ENCODE assay signal across 27 cellular contexts in the genomic region with DNA sequence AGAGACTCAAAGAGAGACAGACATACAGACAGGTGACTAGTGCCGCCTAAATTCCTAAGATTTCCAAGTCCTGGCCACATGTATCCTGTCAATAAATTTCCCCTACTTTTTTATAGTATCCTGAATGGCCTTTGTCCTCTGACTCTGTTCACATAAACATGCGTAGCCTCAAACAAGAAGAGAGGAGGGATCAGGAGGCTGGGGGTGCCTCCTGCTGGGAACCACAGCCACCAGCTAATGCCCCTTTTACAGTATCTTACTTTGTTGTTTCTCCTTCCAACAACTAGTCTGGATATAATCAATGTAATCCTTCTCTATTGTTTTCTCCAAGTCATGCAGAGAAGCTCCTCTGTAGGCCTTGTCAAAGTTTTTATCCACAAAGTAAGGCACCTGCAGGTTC. TPM values are rescaled to one million over a fixed set of nuclear protein-coding genes. Genes with fewer than 3 reads are reported as not detected.
A peak's percentile ranks its signal among the peaks of the same experiment; 100 is the strongest.
DNase-seq lines count a peak whose midpoint lies in the region; ATAC-seq and TF ChIP-seq lines count a peak whose summit lies in the region.
"Had no signal": no experiment of that assay in that cellular context is flagged by ENCODE, and none has a peak within 500 bp of the region (broad histone marks: within the 10 kb centered on the region; RNA-seq: fewer than 3 reads in every experiment).

No MANE protein-coding gene starts in this region.

- H3K79me2 ChIP-seq in SK-N-SH (ENCODE audit: insufficient read depth), result no peaks in the 10 kb centered on the region

- TF ChIP-seq EP300 in SK-N-SH (IDR thresholded peaks at IDR 0.05; ENCODE audit: borderline replicate concordance in 1 of 2, low read depth in 1 of 2, low read length in 1 of 2), result no peak

- no peak overlapping the region for H3K4me2 ChIP-seq in SK-N-SH

- peaks cover 21% of the 10 kb centered on the region for H3K36me3 ChIP-seq in left ventricle myocardium inferior
- peaks cover 0 to 24% of the 10 kb centered on the region in 2 donors for H3K36me3 ChIP-seq in gastrocnemius medialis
- peaks cover 30 to 48% of the 10 kb centered on the region in 2 experiments for H3K36me3 ChIP-seq in SK-N-SH (replicated peaks in 1 of 2; ENCODE audit: control insufficient read depth in 1 of 2, insufficient read depth in 2 of 2, low read length in 1 of 2)

- H3K27me3 Mint-ChIP-seq in T-helper 1 cell treated with Interleukin-12 subunit alpha and Interleukin-12 subunit beta and Interleukin-4 antibody, amounts not matched to agents 30 μg/mL and 1 μg/mL, for 36 hours (ENCODE audit: low read depth), result no peaks in the 10 kb centered on the region
- H3K27me3 Mint-ChIP-seq in WTC11 (ENCODE audit: low read depth), result no peaks in the 10 kb centered on the region; the same call in 1 of the 2 replicates
- H3K27me3 Mint-ChIP-seq: activated T-cell treated with anti-CD3 and anti-CD28 coated beads, Interleukin-2, amount 50 U/mL, for 24 hours; B cell; stimulated activated naive B cell treated with anti-CD40 and anti-IgM and Interleukin-4, amounts not matched to agents 10 μg/mL and 1 μg/mL and 100 μg/mL, for 72 hours had no signal

- WGBS in SK-N-SH (ENCODE audit: low lambda C conversion rate), result 100% methylated on average over 2 of the region's 2 CpGs

- H4K20me1 ChIP-seq in SK-N-SH (ENCODE audit: insufficient read depth), result no peaks in the 10 kb centered on the region

- TF ChIP-seq RAD21 in SK-N-SH (IDR thresholded peaks at IDR 0.05; ENCODE audit: low read length), result no peak

- peak overlapping the region; percentile 32 for H3K27ac Mint-ChIP-seq in T-helper 1 cell treated with Interleukin-12 subunit alpha and Interleukin-12 subunit beta and Interleukin-4 antibody, amounts not matched to agents 30 μg/mL and 1 μg/mL, for 36 hours
- no peak overlapping the region for H3K27ac Mint-ChIP-seq in WTC11
- H3K27ac Mint-ChIP-seq: activated CD8-positive, alpha-beta T cell treated with anti-CD3 and anti-CD28 coated beads, Interleukin-2, amount 10 ng/mL, durations not matched to agents 7 days and 5 days; activated T-cell treated with anti-CD3 and anti-CD28 coated beads, Interleukin-2, amount 50 U/mL, for 24 hours; B cell; stimulated activated naive B cell treated with anti-CD40 and anti-IgM and Interleukin-4, amounts not matched to agents 10 μg/mL and 1 μg/mL and 100 μg/mL, for 72 hours had no signal

- H2AFZ ChIP-seq in SK-N-SH (ENCODE audit: low read depth), result no peak overlapping the region

- intact Hi-C loops in left ventricle myocardium inferior (cut with micrococcal nuclease) (no loop called here), gastrocnemius medialis (cut with DNase I; ENCODE audit: low total_unique reads) (loop anchor here (5.0 to 10.0 kb wide), 3 partner anchors 143 to 265 kb away; a partner anchor contains a TSS)

- DNase-seq in T-helper 1 cell (no peak), WTC11 (ENCODE audit: low spot score) (no peak), left ventricle myocardium inferior (no peak), gastrocnemius medialis (no peak), DMS153 treated with DMSO at 0.1 percent for 48 hours (lab: John Stamatoyannopoulos, UW; ENCODE audit: unreplicated experiment) (no peak), mucosa of gallbladder (ENCODE audit: low spot score) (no peak), SK-N-SH (no peak)
- DNase-seq: activated CD8-positive, alpha-beta T cell treated with anti-CD3 and anti-CD28 coated beads, Interleukin-2, amount 10 ng/mL, durations not matched to agents 7 days and 5 days; body of pancreas; erythroblast; GOT3; NCI-H1417; NCI-H2171; NCI-H69; occipital lobe; SHP77; stimulated activated naive B cell treated with anti-CD40 and anti-IgM and Interleukin-4, amounts not matched to agents 10 μg/mL and 1 μg/mL and 100 μg/mL, for 72 hours had no signal

- CTCF ChIA-PET in WTC11 (lab: Charles Lee) (interaction anchor here (1.5 to 9.6 kb wide), 2 partner anchors 95 to 345 kb away, joined by 5 to 208 read pairs; no protein-coding TSS in a partner anchor), SK-N-SH (lab: Yijun Ruan, JAX) (interaction anchor here (0.7 to 9.7 kb wide), 3 partner anchors 9 to 95 kb away, joined by 3 to 324 read pairs (median 14); a partner anchor contains a TSS)

- H3K9me2 ChIP-seq in SK-N-SH, result no peaks in the 10 kb centered on the region

- peaks cover 36% of the 10 kb centered on the region for H3K36me3 Mint-ChIP-seq in T-helper 1 cell treated with Interleukin-12 subunit alpha and Interleukin-12 subunit beta and Interleukin-4 antibody, amounts not matched to agents 30 μg/mL and 1 μg/mL, for 36 hours (ENCODE audit: low read depth)
- H3K36me3 Mint-ChIP-seq in WTC11, result peaks cover 23% of the 10 kb centered on the region

- H3K9me3 Mint-ChIP-seq in T-helper 1 cell treated with Interleukin-12 subunit alpha and Interleukin-12 subunit beta and Interleukin-4 antibody, amounts not matched to agents 30 μg/mL and 1 μg/mL, for 36 hours, result no peaks in the 10 kb centered on the region
- no peaks in the 10 kb centered on the region for H3K9me3 Mint-ChIP-seq in WTC11
- H3K9me3 Mint-ChIP-seq: activated T-cell treated with anti-CD3 and anti-CD28 coated beads, Interleukin-2, amount 50 U/mL, for 24 hours; stimulated activated naive B cell treated with anti-CD40 and anti-IgM and Interleukin-4, amounts not matched to agents 10 μg/mL and 1 μg/mL and 100 μg/mL, for 72 hours had no signal

- in situ Hi-C loops in gastrocnemius medialis (cut with MboI; ENCODE audit: low sequenced_read_pairs in 4 of 4), result loop anchor here in 3 of 4 donors (5.0 kb wide), 1 partner anchor 98 kb away; no protein-coding TSS in a partner anchor

- H3K9me3 ChIP-seq in left ventricle myocardium inferior (replicated peaks), result no peaks in the 10 kb centered on the region
- H3K9me3 ChIP-seq in gastrocnemius medialis, result no peaks in the 10 kb centered on the region
- H3K9me3 ChIP-seq in SK-N-SH, result no peaks in the 10 kb centered on the region
- H3K9me3 ChIP-seq: body of pancreas, tibial nerve had no signal

- no peak for TF ChIP-seq POLR2A in gastrocnemius medialis (IDR thresholded peaks at IDR 0.05)

- H3K27me3 ChIP-seq in left ventricle myocardium inferior (ENCODE audit: low read depth), result no peaks in the 10 kb centered on the region
- H3K27me3 ChIP-seq in gastrocnemius medialis, result no peaks in the 10 kb centered on the region
- H3K27me3 ChIP-seq in SK-N-SH (ENCODE audit: insufficient read depth), result no peaks in the 10 kb centered on the region
- H3K27me3 ChIP-seq: body of pancreas, tibial nerve had no signal

- peak overlapping the region; percentile 91 for H3K27ac ChIP-seq in left ventricle myocardium inferior (replicated peaks)
- H3K27ac ChIP-seq in gastrocnemius medialis, result peak overlapping the region; percentile 83 to 90 (median 87)
- no peak overlapping the region for H3K27ac ChIP-seq in SK-N-SH (ENCODE audit: low read depth in 2 of 2, low read length in 1 of 2)
- H3K27ac ChIP-seq: 22Rv1, body of pancreas, VCaP had no signal

- H3K9ac ChIP-seq in SK-N-SH, result no peak overlapping the region

- ATAC-seq in WTC11 (peak; percentile 36; the same call in 1 of the 2 replicates), gastrocnemius medialis (no peak)
- ATAC-seq: activated CD8-positive, alpha-beta T cell treated with anti-CD3 and anti-CD28 coated beads, Interleukin-2, amount 10 ng/mL, durations not matched to agents 7 days and 5 days; body of pancreas; stimulated activated naive B cell treated with anti-CD40 and anti-IgM and Interleukin-4, amounts not matched to agents 10 μg/mL and 1 μg/mL and 100 μg/mL, for 72 hours had no signal

- H3K4me3 ChIP-seq in left ventricle myocardium inferior (no peak overlapping the region), gastrocnemius medialis (no peak overlapping the region), SK-N-SH (ENCODE audit: low read depth in 2 of 2, low read length in 1 of 2) (no peak overlapping the region)
- H3K4me3 ChIP-seq: body of pancreas, tibial nerve had no signal

- H3K4me1 ChIP-seq in left ventricle myocardium inferior, result peaks cover 61% of the 10 kb centered on the region
- H3K4me1 ChIP-seq in gastrocnemius medialis, result peaks cover 49 to 56% of the 10 kb centered on the region in 2 donors
- H3K4me1 ChIP-seq in SK-N-SH (ENCODE audit: control insufficient read depth in 1 of 2, insufficient read depth in 2 of 2, low read depth in 1 of 2, low read length in 1 of 2), result peaks cover 0 to 4% of the 10 kb centered on the region in 2 experiments; a peak in 1 of 4 replicates

- TF ChIP-seq CTCF in WTC11 (IDR thresholded peaks at IDR 0.05), result no peak
- no peak for TF ChIP-seq CTCF in left ventricle myocardium inferior (IDR thresholded peaks at IDR 0.05; ENCODE audit: borderline replicate concordance)
- TF ChIP-seq CTCF in gastrocnemius medialis (IDR thresholded peaks at IDR 0.05 in 4 of 5, conservative IDR thresholded peaks at IDR 0.05 in 1 of 5), result no peak
- no peak for TF ChIP-seq CTCF in SK-N-SH (IDR thresholded peaks at IDR 0.05)

- peaks cover 42% of the 10 kb centered on the region for H3K4me1 Mint-ChIP-seq in T-helper 1 cell treated with Interleukin-12 subunit alpha and Interleukin-12 subunit beta and Interleukin-4 antibody, amounts not matched to agents 30 μg/mL and 1 μg/mL, for 36 hours (ENCODE audit: low read depth)
- peaks cover 9% of the 10 kb centered on the region for H3K4me1 Mint-ChIP-seq in WTC11

- POLR2A ChIA-PET in WTC11 (lab: Charles Lee) (no interaction called here), SK-N-SH (lab: Yijun Ruan, JAX) (no interaction called here)

- no peak overlapping the region for H3K4me3 Mint-ChIP-seq in T-helper 1 cell treated with Interleukin-12 subunit alpha and Interleukin-12 subunit beta and Interleukin-4 antibody, amounts not matched to agents 30 μg/mL and 1 μg/mL, for 36 hours
- H3K4me3 Mint-ChIP-seq in WTC11, result no peak overlapping the region
- H3K4me3 Mint-ChIP-seq: activated CD8-positive, alpha-beta T cell treated with anti-CD3 and anti-CD28 coated beads, Interleukin-2, amount 10 ng/mL, durations not matched to agents 7 days and 5 days; activated T-cell treated with anti-CD3 and anti-CD28 coated beads, Interleukin-2, amount 50 U/mL, for 24 hours; B cell; stimulated activated naive B cell treated with anti-CD40 and anti-IgM and Interleukin-4, amounts not matched to agents 10 μg/mL and 1 μg/mL and 100 μg/mL, for 72 hours had no signal

- H3F3A ChIP-seq in SK-N-SH (replicated peaks; ENCODE audit: insufficient read depth), result peaks cover 7% of the 10 kb centered on the region

RNA-seq across cellular contexts. Expression of a gene that starts 15.9 kb away (rescaled TPM):
- total RNA-seq in WTC11 (2021) (12.9 to 13.9 TPM (median 13.2 TPM) in 3 replicates), left ventricle myocardium inferior (15.7 TPM), gastrocnemius medialis (10 to 100 TPM in 3 of 4 donors, 1 to 10 TPM in 1; 6.8 to 24.1 (median 12.5) TPM), mucosa of gallbladder (7.3 TPM)
- 7.6 and 10.8 TPM in 2 replicates for polyA plus RNA-seq in SK-N-SH (2012; rRNA removed)
- polyA plus RNA-seq in SK-N-SH (2012; cell fraction: cytosol; rRNA removed), result 8.6 and 11.1 TPM in 2 replicates
- polyA plus RNA-seq in SK-N-SH (2012; cell fraction: nucleus; rRNA removed), result 11.5 and 13.5 TPM in 2 replicates

RNA-seq across cellular contexts. Expression of a gene that starts 19.5 kb away (rescaled TPM):
- total RNA-seq in WTC11 (2021), result 23.7 to 29.1 TPM (median 28.9 TPM) in 3 replicates
- 14.3 TPM for total RNA-seq in left ventricle myocardium inferior
- total RNA-seq in gastrocnemius medialis, result 10 to 100 TPM in 3 of 4 donors, 1 to 10 TPM in 1; 5.1 to 21.7 (median 13.3) TPM
- 14.6 TPM for total RNA-seq in mucosa of gallbladder
- 7.4 and 10.3 TPM in 2 replicates for polyA plus RNA-seq in SK-N-SH (2012; rRNA removed)
- polyA plus RNA-seq in SK-N-SH (2012; cell fraction: cytosol; rRNA removed), result 10.7 and 14.5 TPM in 2 replicates
- 3.1 and 7.3 TPM in 2 replicates for polyA plus RNA-seq in SK-N-SH (2012; cell fraction: nucleus; rRNA removed)

RNA-seq across cellular contexts. Expression of a gene that starts 24.9 kb away (rescaled TPM):
- total RNA-seq in WTC11 (2021) (2.5 to 3.3 TPM (median 3.2 TPM) in 3 replicates), left ventricle myocardium inferior (46.3 TPM), gastrocnemius medialis (10 to 100 TPM; 26.8 to 81.4 (median 52.9) TPM), mucosa of gallbladder (3.0 TPM)
- 0.44 and 0.62 TPM in 2 replicates for polyA plus RNA-seq in SK-N-SH (2012; rRNA removed)
- polyA plus RNA-seq in SK-N-SH (2012; cell fraction: cytosol; rRNA removed), result 0.22 and 0.30 TPM in 2 replicates
- 3.4 and 3.7 TPM in 2 replicates for polyA plus RNA-seq in SK-N-SH (2012; cell fraction: nucleus; rRNA removed)

RNA-seq across cellular contexts. Expression of a gene that starts 30.1 kb away (rescaled TPM):
- 0.85 to 1.8 TPM (median 1.1 TPM) in 3 replicates for total RNA-seq in WTC11 (2021)
- 0.58 TPM for total RNA-seq in left ventricle myocardium inferior
- total RNA-seq in gastrocnemius medialis, result under 1 TPM in 1 of 4 donors, not detected in 3; 0.46 TPM
- total RNA-seq in mucosa of gallbladder, result 1.1 TPM
- polyA plus RNA-seq in SK-N-SH (2012; rRNA removed), result 0.06 TPM in 1 of 2 replicates, not detected in the other
- polyA plus RNA-seq in SK-N-SH (2012; cell fraction: cytosol; rRNA removed), result not detected in 2 replicates
- polyA plus RNA-seq in SK-N-SH (2012; cell fraction: nucleus; rRNA removed), result 0.10 and 0.16 TPM in 2 replicates
- total RNA-seq: dermis microvascular lymphatic vessel endothelial cell, frontal cortex, G401, LHCN-M2, occipital lobe had no signal

RNA-seq across cellular contexts. Expression of a gene that starts 36.7 kb away (rescaled TPM):
- total RNA-seq in WTC11 (2021) (not detected in 3 replicates), left ventricle myocardium inferior (not detected), gastrocnemius medialis (not detected), mucosa of gallbladder (17.0 TPM)
- not detected in 2 replicates for polyA plus RNA-seq in SK-N-SH (2012; rRNA removed)
- polyA plus RNA-seq in SK-N-SH (2012; cell fraction: cytosol; rRNA removed), result 0.01 TPM in 1 of 2 replicates, not detected in the other
- 0.05 TPM in 1 of 2 replicates, not detected in the other for polyA plus RNA-seq in SK-N-SH (2012; cell fraction: nucleus; rRNA removed)
- total RNA-seq: dermis microvascular lymphatic vessel endothelial cell, frontal cortex, G401, LHCN-M2, occipital lobe, tibial nerve had no signal

Comparison
In these comparisons a context has a peak if more than half of its experiments do, and no peak if none do; other contexts are left out.
1. H3K27ac ChIP-seq: peak in left ventricle myocardium inferior (single experiment) and gastrocnemius medialis (4 of 4); none in SK-N-SH (0 of 2).